In genomic region chr1:211734359-211734758, GRCh38 we compare ENCODE assay signal across 1 cellular context.
TF ChIP-seq lines count a peak whose summit lies in the region.

No MANE protein-coding gene starts in this region.

TF ChIP-seq in HEK293, 187 proteins besides CTCF, POLR2A, EP300 and RAD21 (continued from another document):
- no peak for TF ChIP-seq PRDM4 (tag by site-specific recombination; IDR thresholded peaks at IDR 0.05)
- TF ChIP-seq ZBTB10 (tag by site-specific recombination; IDR thresholded peaks at IDR 0.05) = no peak
- TF ChIP-seq ZBTB1 (tag by site-specific recombination; IDR thresholded peaks at IDR 0.05) = no peak
- TF ChIP-seq SCRT2 (tag by site-specific recombination; IDR thresholded peaks at IDR 0.05) = no peak
- no peak for TF ChIP-seq ZNF23 (tag by site-specific recombination; IDR thresholded peaks at IDR 0.05; ENCODE audit: borderline replicate concordance)
- TF ChIP-seq ZNF18 (tag by site-specific recombination; IDR thresholded peaks at IDR 0.05) = no peak
- TF ChIP-seq ZNF354C (tag by site-specific recombination; IDR thresholded peaks at IDR 0.05; ENCODE audit: borderline replicate concordance, low read depth) = no peak
- no peak for TF ChIP-seq ZNF707 (tag by site-specific recombination; IDR thresholded peaks at IDR 0.05)
- TF ChIP-seq ZNF513 (tag by site-specific recombination; IDR thresholded peaks at IDR 0.05) = no peak
- 0 out of 2 replicates have a peak, but pooled peaks have one; percentile 36 for TF ChIP-seq TCF7L2 (IDR thresholded peaks at IDR 0.05; ENCODE audit: borderline replicate concordance, low read depth, low read length)
- no peak for TF ChIP-seq ZNF701 (tag by site-specific recombination; IDR thresholded peaks at IDR 0.05)
- TF ChIP-seq REST (tag by site-specific recombination; IDR thresholded peaks at IDR 0.05) = no peak
- TF ChIP-seq PRDM6 (tag by site-specific recombination; IDR thresholded peaks at IDR 0.05) = peak; percentile 73
- no peak for TF ChIP-seq ZBTB26 (tag by site-specific recombination; optimal IDR thresholded peaks at IDR 0.05)
- no peak for TF ChIP-seq ZNF658 (tag by site-specific recombination; IDR thresholded peaks at IDR 0.05)
- TF ChIP-seq HOXD13 (CRISPR knock-in tag; IDR thresholded peaks at IDR 0.05; ENCODE audit: borderline replicate concordance) = no peak
- TF ChIP-seq ZNF335 (tag by site-specific recombination; conservative IDR thresholded peaks at IDR 0.05) = no peak
- no peak for TF ChIP-seq ZNF660 (tag by site-specific recombination; IDR thresholded peaks at IDR 0.05)
- no peak for TF ChIP-seq WT1 (tag by site-specific recombination; IDR thresholded peaks at IDR 0.05)
- TF ChIP-seq FEZF1 (tag by site-specific recombination; IDR thresholded peaks at IDR 0.05) = no peak
- TF ChIP-seq SALL2 (tag by site-specific recombination; IDR thresholded peaks at IDR 0.05; ENCODE audit: borderline replicate concordance) = no peak
- TF ChIP-seq ZNF571 (tag by site-specific recombination; IDR thresholded peaks at IDR 0.05) = no peak
- TF ChIP-seq ZNF561 (tag by site-specific recombination; IDR thresholded peaks at IDR 0.05; ENCODE audit: borderline replicate concordance) = no peak
